Comparison of ENCODE assay signal across 21 cellular contexts in genomic region chr4:33470805-33471204, GRCh38.
"Had no signal": no experiment of that assay in that cellular context is flagged by ENCODE, and none has a peak within 500 bp of the region (broad histone marks: within the 10 kb centered on the region; RNA-seq: fewer than 3 reads in every experiment).

No MANE protein-coding gene starts in this region.

- H3K4me1 ChIP-seq: colonic mucosa, esophagus muscularis mucosa, foreskin keratinocyte, gastroesophageal sphincter, heart left ventricle, left ventricle myocardium inferior, lower lobe of right lung had no signal

- H3K4me3 ChIP-seq: colonic mucosa, dorsolateral prefrontal cortex, esophagus muscularis mucosa, gastroesophageal sphincter, heart left ventricle, hepatocyte, left ventricle myocardium inferior, lower lobe of right lung had no signal

- H2AFZ ChIP-seq: hepatocyte had no signal

- H3K36me3 Mint-ChIP-seq: immature natural killer cell had no signal

- DNase-seq: colonic mucosa; dermis blood vessel endothelial cell; dorsolateral prefrontal cortex; effector CD4-positive, alpha-beta T cell; effector memory CD4-positive, alpha-beta T cell; foreskin keratinocyte; heart left ventricle; hypothalamus; immature natural killer cell; islet precursor cell; kidney; kidney glomerular epithelial cell; left colon; left ventricle myocardium inferior; lower lobe of right lung; mesenchymal stem cell; midbrain had no signal

- H3K9me3 ChIP-seq: colonic mucosa, esophagus muscularis mucosa, lower lobe of right lung had no signal

- H3K27ac Mint-ChIP-seq: immature natural killer cell had no signal

- H3K4me1 Mint-ChIP-seq: immature natural killer cell had no signal

- H3K27me3 ChIP-seq: colonic mucosa, dorsolateral prefrontal cortex, esophagus muscularis mucosa, foreskin keratinocyte, gastroesophageal sphincter, heart left ventricle, hepatocyte had no signal

- H3K4me3 Mint-ChIP-seq: immature natural killer cell had no signal

- H3K4me2 ChIP-seq: hepatocyte had no signal

- ATAC-seq: foreskin keratinocyte, gastroesophageal sphincter, heart left ventricle, left colon, left lobe of liver, lower lobe of right lung had no signal

- H3K79me2 ChIP-seq: hepatocyte had no signal

- H3K36me3 ChIP-seq: colonic mucosa, esophagus muscularis mucosa, gastroesophageal sphincter, heart left ventricle, left ventricle myocardium inferior, lower lobe of right lung had no signal

- H3K27ac ChIP-seq: colonic mucosa, dorsolateral prefrontal cortex, esophagus muscularis mucosa, foreskin keratinocyte, gastroesophageal sphincter, heart left ventricle, hepatocyte, left ventricle myocardium inferior, lower lobe of right lung had no signal
